Comparison of ENCODE assay signal across 22 cellular contexts in the genomic region with DNA sequence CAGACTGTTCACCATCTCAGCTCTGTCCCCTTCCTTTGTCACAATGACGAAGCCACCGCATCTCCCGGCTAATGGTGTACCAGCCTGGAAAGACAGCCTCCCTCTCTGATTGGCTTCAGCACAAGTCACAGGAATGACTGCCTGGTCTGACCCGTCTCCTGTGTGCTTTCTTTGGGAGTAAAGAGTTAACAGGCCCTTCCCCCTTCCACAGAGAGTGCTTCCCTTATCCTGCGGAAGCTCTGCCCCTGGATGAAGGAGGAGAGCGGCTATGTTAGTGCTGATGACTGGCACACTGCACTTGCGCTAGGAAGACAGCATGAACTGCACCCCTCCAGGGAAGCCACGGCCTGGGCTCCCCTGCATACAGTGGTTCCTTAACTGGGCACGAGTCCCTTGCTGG. TPM values are rescaled to one million over a fixed set of nuclear protein-coding genes. Genes with fewer than 3 reads are reported as not detected.
A peak's percentile ranks its signal among the peaks of the same experiment; 100 is the strongest.
DNase-seq lines count a peak whose midpoint lies in the region; ATAC-seq, FAIRE-seq and TF ChIP-seq lines count a peak whose summit lies in the region.
"Had no signal": no experiment of that assay in that cellular context is flagged by ENCODE, and none has a peak within 500 bp of the region (broad histone marks: within the 10 kb centered on the region; RNA-seq: fewer than 3 reads in every experiment).

No MANE protein-coding gene starts in this region.

- no peak overlapping the region for H3K23ac ChIP-seq in mesendoderm (ENCODE audit: low read length)

- peak; percentile 71 for FAIRE-seq in HTR-8/SVneo (lab: Jason Lieb, UNC)
- FAIRE-seq: D721Med had no signal

- H3K9me3 Mint-ChIP-seq in GM23338 = no peaks in the 10 kb centered on the region
- no peaks in the 10 kb centered on the region for H3K9me3 Mint-ChIP-seq in activated CD4-positive, alpha-beta memory T cell treated with anti-CD3 and anti-CD28 coated beads for 36 hours
- H3K9me3 Mint-ChIP-seq: IgD-negative memory B cell had no signal

- H3K9me3 ChIP-seq in prostate gland = no peaks in the 10 kb centered on the region
- H3K9me3 ChIP-seq: SJCRH30 had no signal

- no peak overlapping the region for H3K4me3 ChIP-seq in GM23338
- H3K4me3 ChIP-seq in mesendoderm (ENCODE audit: low read length) = no peak overlapping the region
- no peak overlapping the region for H3K4me3 ChIP-seq in prostate gland
- H3K4me3 ChIP-seq: PC-9, SJCRH30 had no signal

- H3K27me3 ChIP-seq in GM23338 (ENCODE audit: insufficient read depth) = no peaks in the 10 kb centered on the region
- H3K27me3 ChIP-seq in mesendoderm (ENCODE audit: insufficient read depth, low read length, poor library complexity) = no peaks in the 10 kb centered on the region
- no peaks in the 10 kb centered on the region for H3K27me3 ChIP-seq in prostate gland (replicated peaks; ENCODE audit: insufficient read depth)
- H3K27me3 ChIP-seq: SJCRH30 had no signal

- H2AFZ ChIP-seq in GM23338 = no peak overlapping the region
- H2AFZ ChIP-seq: PC-9 had no signal

- no peak overlapping the region for H3K4me2 ChIP-seq in GM23338
- H3K4me2 ChIP-seq in mesendoderm (ENCODE audit: low read length) = no peak overlapping the region
- H3K4me2 ChIP-seq: PC-9 had no signal

- no peak overlapping the region for H3K18ac ChIP-seq in mesendoderm (ENCODE audit: low read length)

- no peak overlapping the region for H4K5ac ChIP-seq in mesendoderm (ENCODE audit: low read length)

- DNase-seq in GM23338 (ENCODE audit: low spot score) (no peak), HTR-8/SVneo (ENCODE audit: insufficient read length, low spot score) (no peak), dermis blood vessel endothelial cell (peak; percentile 23), mesendoderm (peak; percentile 86), NOMO-1 treated with DMSO at 0.1 percent for 48 hours (lab: John Stamatoyannopoulos, UW; ENCODE audit: unreplicated experiment) (no peak), prostate gland (ENCODE audit: low spot score) (no peak)
- no peak for DNase-seq in activated CD4-positive, alpha-beta memory T cell treated with anti-CD3 and anti-CD28 coated beads for 36 hours
- DNase-seq: ACHN, H7, Karpas-422, NCI-H1436, NCI-H1930, NCI-H345, NCI-H526, SJCRH30 had no signal

- TF ChIP-seq CTCF in GM23338 (conservative IDR thresholded peaks at IDR 0.05; ENCODE audit: low read depth in 2 of 2) (no peak), prostate gland (IDR thresholded peaks at IDR 0.05) (no peak)

- TF ChIP-seq POLR2A in prostate gland (IDR thresholded peaks at IDR 0.05) = no peak

- no peaks in the 10 kb centered on the region for H3K9me2 ChIP-seq in GM23338 (ENCODE audit: insufficient read depth)

- peak overlapping the region; percentile 78 for H2AK5ac ChIP-seq in mesendoderm (ENCODE audit: low read length)

- peaks cover 7% of the 10 kb centered on the region; the same call in 1 of the 2 replicates for H3K79me2 ChIP-seq in GM23338 (replicated peaks; ENCODE audit: insufficient read depth)
- H3K79me2 ChIP-seq in mesendoderm (ENCODE audit: control insufficient read depth, insufficient read depth, low read length) = no peaks in the 10 kb centered on the region

- H2BK15ac ChIP-seq in mesendoderm (replicated peaks; ENCODE audit: low read depth) = no peak overlapping the region

- peak overlapping the region; percentile 80 for H3K56ac ChIP-seq in mesendoderm (ENCODE audit: low read length)

- H3K79me1 ChIP-seq in mesendoderm (ENCODE audit: low read length) = peaks cover 3% of the 10 kb centered on the region

- peaks cover 22% of the 10 kb centered on the region for H3K36me3 Mint-ChIP-seq in GM23338 (ENCODE audit: low read depth)
- peaks cover 11% of the 10 kb centered on the region for H3K36me3 Mint-ChIP-seq in activated CD4-positive, alpha-beta memory T cell treated with anti-CD3 and anti-CD28 coated beads for 36 hours

- H3K27ac Mint-ChIP-seq in GM23338 = no peak overlapping the region
- H3K27ac Mint-ChIP-seq in activated CD4-positive, alpha-beta memory T cell treated with anti-CD3 and anti-CD28 coated beads for 36 hours = no peak overlapping the region

- ATAC-seq in GM23338 (peak; percentile 40; the same call in 2 of the 3 replicates), GM18868 (IDR thresholded peaks at IDR 0.05; ENCODE audit: unreplicated experiment) (no peak)

- CTCF ChIA-PET in activated CD4-positive, alpha-beta memory T cell treated with anti-CD3 and anti-CD28 coated beads for 36 hours (lab: Charles Lee) = no interaction called here

- H2BK120ac ChIP-seq in mesendoderm (ENCODE audit: low read depth, low read length) = no peak overlapping the region

- H3K36me3 ChIP-seq in GM23338 (ENCODE audit: insufficient read depth) (no peaks in the 10 kb centered on the region), mesendoderm (ENCODE audit: control insufficient read depth, insufficient read depth, low read length) (peaks cover 3% of the 10 kb centered on the region), prostate gland (peaks cover 0 to 5% of the 10 kb centered on the region in 2 donors)

- 0 out of 2 replicates have a peak, but pooled peaks cover 8% of the 10 kb centered on the region for H4K20me1 ChIP-seq in GM23338 (replicated peaks; ENCODE audit: insufficient read depth)

- H3K9ac ChIP-seq in mesendoderm (ENCODE audit: low read length) = peak overlapping the region; percentile 42

- WGBS in mesendoderm (ENCODE audit: extremely low coverage, insufficient coverage, low lambda C conversion rate) = no CpG with 5 or more reads among the region's 9 CpGs
- 81% methylated on average over 9 of the region's 9 CpGs for WGBS in prostate gland

- peak overlapping the region; percentile 98 for H2BK5ac ChIP-seq in mesendoderm (ENCODE audit: low read length)

- H3K4me3 Mint-ChIP-seq in GM23338 = no peak overlapping the region
- H3K4me3 Mint-ChIP-seq in activated CD4-positive, alpha-beta memory T cell treated with anti-CD3 and anti-CD28 coated beads for 36 hours = no peak overlapping the region
- H3K4me3 Mint-ChIP-seq: IgD-negative memory B cell had no signal

- peaks cover 19% of the 10 kb centered on the region for H3K4me1 Mint-ChIP-seq in GM23338
- no peaks in the 10 kb centered on the region for H3K4me1 Mint-ChIP-seq in activated CD4-positive, alpha-beta memory T cell treated with anti-CD3 and anti-CD28 coated beads for 36 hours (ENCODE audit: low read depth)

- H3K27me3 Mint-ChIP-seq in GM23338 (ENCODE audit: insufficient read depth, low read depth, poor library complexity) = no peaks in the 10 kb centered on the region
- no peaks in the 10 kb centered on the region for H3K27me3 Mint-ChIP-seq in activated CD4-positive, alpha-beta memory T cell treated with anti-CD3 and anti-CD28 coated beads for 36 hours
- H3K27me3 Mint-ChIP-seq: IgD-negative memory B cell had no signal

- intact Hi-C loops in activated CD4-positive, alpha-beta memory T cell treated with anti-CD3 and anti-CD28 coated beads for 36 hours (cut with micrococcal nuclease) = no loop called here
- intact Hi-C loops in prostate gland (cut with DNase I) = no loop called here

- H3K4me1 ChIP-seq in GM23338 (ENCODE audit: insufficient read depth) = peaks cover 6% of the 10 kb centered on the region; the same call in 1 of the 2 replicates
- peaks cover 28% of the 10 kb centered on the region for H3K4me1 ChIP-seq in mesendoderm (ENCODE audit: control insufficient read depth, low read depth, low read length)
- H3K4me1 ChIP-seq in prostate gland (replicated peaks) = no peaks in the 10 kb centered on the region
- H3K4me1 ChIP-seq: SJCRH30 had no signal

- no peak overlapping the region for H4K8ac ChIP-seq in mesendoderm (ENCODE audit: low read depth, low read length)

- no peak overlapping the region for H3K4ac ChIP-seq in mesendoderm (ENCODE audit: low read depth, low read length)

- POLR2A ChIA-PET in activated CD4-positive, alpha-beta memory T cell treated with anti-CD3 and anti-CD28 coated beads for 36 hours (lab: Charles Lee) = no interaction called here

- H3F3A ChIP-seq in GM23338 (replicated peaks; ENCODE audit: low read depth) = no peaks in the 10 kb centered on the region

- no peak overlapping the region for H3K27ac ChIP-seq in GM23338 (ENCODE audit: low read depth)
- peak overlapping the region; percentile 89 for H3K27ac ChIP-seq in mesendoderm (ENCODE audit: low read depth, low read length)
- no peak overlapping the region for H3K27ac ChIP-seq in prostate gland
- H3K27ac ChIP-seq: C4-2B, PC-9, RWPE1, SJCRH30 had no signal

RNA-seq across cellular contexts. Expression of a gene that starts 11.3 kb away (rescaled TPM):
- total RNA-seq in GM23338 (2014; rRNA removed; shearing (Covaris generic)) = 102 and 118 TPM in 2 replicates
- 67.1 and 79.6 TPM in 2 replicates for polyA plus RNA-seq in GM23338 (2016; fragmentation: Nextera tagmentation; extraction: Ambion mirVana)
- 57.3 and 128 TPM in 2 replicates for total RNA-seq in dermis blood vessel endothelial cell
- 61.7 TPM for polyA plus RNA-seq in mesendoderm (2013, experiment 1 of 2)
- polyA plus RNA-seq in mesendoderm (2013, experiment 2 of 2) = 60.1 TPM
- 10 to 100 TPM; 42.2 to 46.0 TPM for total RNA-seq in activated CD4-positive, alpha-beta memory T cell treated with anti-CD3 and anti-CD28 coated beads for 36 hours
- 10 to 100 TPM; 22.6 to 74.1 TPM for total RNA-seq in prostate gland

RNA-seq across cellular contexts. Expression of a gene that starts 12.0 kb away (rescaled TPM):
- total RNA-seq in GM23338 (2014; rRNA removed; shearing (Covaris generic)) = 4.3 and 10.0 TPM in 2 replicates
- 1.4 and 1.7 TPM in 2 replicates for polyA plus RNA-seq in GM23338 (2016; fragmentation: Nextera tagmentation; extraction: Ambion mirVana)
- total RNA-seq in dermis blood vessel endothelial cell (3.4 and 6.0 TPM in 2 replicates), prostate gland (10 to 100 TPM in 1 of 2 donors, 1 to 10 TPM in 1; 7.6 to 12.9 TPM)
- polyA plus RNA-seq in mesendoderm (2013, experiment 1 of 2) = 6.1 TPM
- 7.0 TPM for polyA plus RNA-seq in mesendoderm (2013, experiment 2 of 2)
- 1 to 10 TPM; 6.5 to 8.1 TPM for total RNA-seq in activated CD4-positive, alpha-beta memory T cell treated with anti-CD3 and anti-CD28 coated beads for 36 hours

RNA-seq across cellular contexts. Expression of a gene that starts 13.1 kb away (rescaled TPM):
- total RNA-seq in GM23338 (2014; rRNA removed; shearing (Covaris generic)) = 72.4 and 79.1 TPM in 2 replicates
- 10.9 and 11.5 TPM in 2 replicates for polyA plus RNA-seq in GM23338 (2016; fragmentation: Nextera tagmentation; extraction: Ambion mirVana)
- total RNA-seq in dermis blood vessel endothelial cell (24.2 and 32.3 TPM in 2 replicates), prostate gland (100 to 1,000 TPM in 1 of 2 donors, 1 to 10 TPM in 1; 8.0 to 232 TPM)
- 20.9 TPM for polyA plus RNA-seq in mesendoderm (2013, experiment 1 of 2)
- 20.0 TPM for polyA plus RNA-seq in mesendoderm (2013, experiment 2 of 2)
- under 1 TPM; 0.46 to 0.71 TPM for total RNA-seq in activated CD4-positive, alpha-beta memory T cell treated with anti-CD3 and anti-CD28 coated beads for 36 hours
- polyA plus RNA-seq: IgD-negative memory B cell had no signal

RNA-seq across cellular contexts. Expression of a gene that starts 41.6 kb away (rescaled TPM):
- not detected in 2 replicates for total RNA-seq in GM23338 (2014; rRNA removed; shearing (Covaris generic))
- polyA plus RNA-seq in GM23338 (2016; fragmentation: Nextera tagmentation; extraction: Ambion mirVana) = not detected in 2 replicates
- total RNA-seq in dermis blood vessel endothelial cell = not detected in 2 replicates
- 0.06 TPM for polyA plus RNA-seq in mesendoderm (2013, experiment 1 of 2)
- polyA plus RNA-seq in mesendoderm (2013, experiment 2 of 2) = under 0.01 TPM
- total RNA-seq in activated CD4-positive, alpha-beta memory T cell treated with anti-CD3 and anti-CD28 coated beads for 36 hours = not detected
- total RNA-seq in prostate gland = under 1 TPM in 1 of 2 donors, not detected in 1; 0.34 TPM
- total RNA-seq: H7, MCF 10A, SJCRH30 had no signal
- polyA plus RNA-seq: IgD-negative memory B cell had no signal

Comparison
In these comparisons a context has a peak if more than half of its experiments do, and no peak if none do; other contexts are left out.
1. DNase-seq: peak in dermis blood vessel endothelial cell (single experiment) and mesendoderm (single experiment); none in GM23338 (single experiment), HTR-8/SVneo (single experiment), NOMO-1 treated with DMSO at 0.1 percent for 48 hours (single experiment), activated CD4-positive, alpha-beta memory T cell treated with anti-CD3 and anti-CD28 coated beads for 36 hours (single experiment) and prostate gland (single experiment).
2. RNA of a gene that starts 13.1 kb away (total RNA-seq): 8.0 to 232 TPM in prostate gland, 72.4 to 79.1 TPM in GM23338 and 24.2 to 32.3 TPM in dermis blood vessel endothelial cell; 0.46 to 0.71 TPM in activated CD4-positive, alpha-beta memory T cell treated with anti-CD3 and anti-CD28 coated beads for 36 hours; every median in the first group is over 4 times any median in the second.